In the genomic region with DNA sequence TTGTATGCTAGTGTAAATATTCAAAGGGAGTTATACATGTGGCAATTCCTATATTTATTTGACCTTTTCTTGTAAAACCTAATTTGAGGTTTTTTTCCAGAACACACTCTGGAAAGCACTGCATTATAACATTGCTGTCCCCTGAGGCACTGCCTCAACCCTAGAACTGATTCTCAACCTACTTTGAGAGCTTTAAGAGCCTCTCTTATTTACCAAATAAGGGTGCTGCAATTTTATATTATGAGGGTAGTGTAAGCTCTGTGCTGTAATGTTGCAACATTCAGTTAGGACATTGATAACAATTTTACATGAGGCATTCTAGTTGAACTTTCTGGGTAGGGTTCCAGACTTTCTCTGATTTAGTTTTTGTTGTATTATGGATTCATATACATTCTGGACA, we compare ENCODE assay signal across 24 cellular contexts.
"Had no signal": no experiment of that assay in that cellular context is flagged by ENCODE, and none has a peak within 500 bp of the region (broad histone marks: within the 10 kb centered on the region; RNA-seq: fewer than 3 reads in every experiment).

No MANE protein-coding gene starts in this region.

- H3K4me1 ChIP-seq: parathyroid adenoma, thyroid gland had no signal

- H3K27ac ChIP-seq: epithelial cell of prostate, neutrophil, parathyroid adenoma, skin epidermis, thyroid gland had no signal

- ATAC-seq: esophagus mucosa; heart right ventricle; left colon; mucosa of descending colon; natural killer cell treated with Interleukin-12 subunit alpha and Interleukin-12 subunit beta and Interleukin-15 and Interleukin-18, amount 100 ng/mL, for 72 hours; stimulated activated naive B cell treated with anti-CD40 and anti-IgM and Interleukin-4, amounts not matched to agents 10 μg/mL and 1 μg/mL and 100 μg/mL, for 72 hours had no signal

- H3K9ac ChIP-seq: parathyroid adenoma had no signal

- H3K27me3 ChIP-seq: heart right ventricle, neutrophil, thyroid gland had no signal

- H3K4me3 ChIP-seq: heart right ventricle, mucosa of descending colon, skin epidermis, thyroid gland had no signal

- H3K36me3 ChIP-seq: heart right ventricle, neutrophil, thyroid gland had no signal

- H3K9me3 ChIP-seq: heart right ventricle, neutrophil, thyroid gland had no signal

- DNase-seq: caudate nucleus; cerebellar nuclear complex; cortex of kidney; foreskin melanocyte; glutamatergic neuron; heart right ventricle; hippocampal formation; islet precursor cell; kidney glomerular epithelial cell; left colon; mesenchymal stem cell; mucosa of descending colon; naive B cell; stimulated activated CD4-positive, alpha-beta T cell treated with anti-CD3 and anti-CD28 coated beads, Interleukin-15, amount 100 ng/mL, for 24 hours; stimulated activated CD4-positive, alpha-beta T cell treated with anti-CD3 and anti-CD28 coated beads, Interleukin-2, amount 100 ng/mL, for 48 hours; stimulated activated naive B cell treated with anti-CD40 and anti-IgM and Interleukin-4, amounts not matched to agents 10 μg/mL and 1 μg/mL and 100 μg/mL, for 72 hours; thyroid gland; trophoblast cell had no signal
